15 cellular contexts compared by ENCODE assay signal in genomic region chr12:70069221-70069811, GRCh38.
"Had no signal": no experiment of that assay in that cellular context is flagged by ENCODE, and none has a peak within 500 bp of the region (broad histone marks: within the 10 kb centered on the region; RNA-seq: fewer than 3 reads in every experiment).

No MANE protein-coding gene starts in this region.

- H3K36me3 ChIP-seq: cardiac muscle cell, lower lobe of right lung, thyroid gland had no signal

- H3K27me3 Mint-ChIP-seq: stimulated activated naive B cell treated with anti-CD40 and anti-IgM and Interleukin-4, amounts not matched to agents 10 μg/mL and 1 μg/mL and 100 μg/mL, for 72 hours had no signal

- H3K27ac ChIP-seq: cardiac muscle cell, lower lobe of right lung, thyroid gland had no signal

- DNase-seq: activated CD4-positive, alpha-beta T cell treated with anti-CD3 and anti-CD28 coated beads, Interleukin-2, amount 10 ng/mL, durations not matched to agents 24 days and 14 days; activated CD4-positive, CD25-positive, alpha-beta regulatory T cell; activated CD8-positive, alpha-beta T cell treated with anti-CD3 and anti-CD28 coated beads for 36 hours; activated naive CD4-positive, alpha-beta T cell; activated naive CD8-positive, alpha-beta T cell treated with anti-CD3 and anti-CD28 coated beads, Interleukin-2, amount 10 ng/mL, durations not matched to agents 7 days and 5 days; activated T-cell treated with anti-CD3 and anti-CD28 coated beads, Interleukin-2, amount 50 U/mL, for 1 hour; dermis blood vessel endothelial cell; effector memory CD4-positive, alpha-beta T cell; islet precursor cell; lower lobe of right lung; stimulated activated naive B cell treated with anti-CD40 and anti-IgM and Interleukin-4, amounts not matched to agents 10 μg/mL and 1 μg/mL and 100 μg/mL, for 72 hours; thyroid gland had no signal

- H3K9me3 ChIP-seq: lower lobe of right lung, thyroid gland had no signal

- H3K27me3 ChIP-seq: thyroid gland had no signal

- H3K36me3 Mint-ChIP-seq: activated naive CD8-positive, alpha-beta T cell treated with anti-CD3 and anti-CD28 coated beads, Interleukin-2, amount 10 ng/mL, durations not matched to agents 7 days and 5 days; stimulated activated naive B cell treated with anti-CD40 and anti-IgM and Interleukin-4, amounts not matched to agents 10 μg/mL and 1 μg/mL and 100 μg/mL, for 72 hours had no signal

- H3K4me1 Mint-ChIP-seq: activated T-helper 17 cell treated with anti-CD3 and anti-CD28 coated beads, Interleukin-2, amount 50 U/mL, for 72 hours had no signal

- H3K4me3 Mint-ChIP-seq: activated CD4-positive, alpha-beta T cell treated with anti-CD3 and anti-CD28 coated beads, Interleukin-2, amount 10 ng/mL, durations not matched to agents 24 days and 14 days; activated CD8-positive, alpha-beta T cell treated with anti-CD3 and anti-CD28 coated beads for 36 hours; activated naive CD8-positive, alpha-beta T cell treated with anti-CD3 and anti-CD28 coated beads, Interleukin-2, amount 10 ng/mL, durations not matched to agents 7 days and 5 days; activated T-helper 17 cell treated with anti-CD3 and anti-CD28 coated beads, Interleukin-2, amount 50 U/mL, for 72 hours; stimulated activated naive B cell treated with anti-CD40 and anti-IgM and Interleukin-4, amounts not matched to agents 10 μg/mL and 1 μg/mL and 100 μg/mL, for 72 hours; T-helper 2 cell treated with Interferon-gamma antibody and Interleukin-4, amounts not matched to agents 5 μg/mL and 100 μg/mL, for 36 hours had no signal

- H3K27ac Mint-ChIP-seq: activated CD4-positive, alpha-beta T cell treated with anti-CD3 and anti-CD28 coated beads, Interleukin-2, amount 10 ng/mL, durations not matched to agents 24 days and 14 days; activated CD8-positive, alpha-beta T cell treated with anti-CD3 and anti-CD28 coated beads for 36 hours; activated naive CD8-positive, alpha-beta T cell treated with anti-CD3 and anti-CD28 coated beads, Interleukin-2, amount 10 ng/mL, durations not matched to agents 7 days and 5 days; activated T-helper 17 cell treated with anti-CD3 and anti-CD28 coated beads, Interleukin-2, amount 50 U/mL, for 72 hours; stimulated activated naive B cell treated with anti-CD40 and anti-IgM and Interleukin-4, amounts not matched to agents 10 μg/mL and 1 μg/mL and 100 μg/mL, for 72 hours; T-helper 2 cell treated with Interferon-gamma antibody and Interleukin-4, amounts not matched to agents 5 μg/mL and 100 μg/mL, for 36 hours had no signal

- ATAC-seq: activated CD8-positive, alpha-beta T cell treated with anti-CD3 and anti-CD28 coated beads for 36 hours; activated T-helper 17 cell treated with anti-CD3 and anti-CD28 coated beads, Interleukin-2, amount 50 U/mL, for 72 hours; lower lobe of right lung had no signal

- H3K4me1 ChIP-seq: lower lobe of right lung, thyroid gland had no signal

- H3K4me3 ChIP-seq: cardiac muscle cell, lower lobe of right lung, thyroid gland had no signal

- H3K9me3 Mint-ChIP-seq: activated CD4-positive, alpha-beta T cell treated with anti-CD3 and anti-CD28 coated beads, Interleukin-2, amount 10 ng/mL, durations not matched to agents 24 days and 14 days; activated CD8-positive, alpha-beta T cell treated with anti-CD3 and anti-CD28 coated beads for 36 hours; activated T-helper 17 cell treated with anti-CD3 and anti-CD28 coated beads, Interleukin-2, amount 50 U/mL, for 72 hours; stimulated activated naive B cell treated with anti-CD40 and anti-IgM and Interleukin-4, amounts not matched to agents 10 μg/mL and 1 μg/mL and 100 μg/mL, for 72 hours; T-helper 2 cell treated with Interferon-gamma antibody and Interleukin-4, amounts not matched to agents 5 μg/mL and 100 μg/mL, for 36 hours had no signal
